In genomic region chrX:72038016-72038415, GRCh38 we compare ENCODE assay signal across 27 cellular contexts.
"Had no signal": no experiment of that assay in that cellular context is flagged by ENCODE, and none has a peak within 500 bp of the region (broad histone marks: within the 10 kb centered on the region; RNA-seq: fewer than 3 reads in every experiment).

No MANE protein-coding gene starts in this region.

- H3K27me3 ChIP-seq: stomach, thyroid gland, upper lobe of left lung had no signal

- H3K36me3 ChIP-seq: breast epithelium, gastrocnemius medialis, stomach, thyroid gland, upper lobe of left lung had no signal

- DNase-seq: activated CD4-positive, alpha-beta T cell treated with anti-CD3 and anti-CD28 coated beads for 36 hours; activated CD4-positive, CD25-positive, alpha-beta regulatory T cell; activated CD8-positive, alpha-beta memory T cell treated with anti-CD3 and anti-CD28 coated beads, Interleukin-2, amount 10 ng/mL, durations not matched to agents 7 days and 5 days; activated CD8-positive, alpha-beta T cell treated with anti-CD3 and anti-CD28 coated beads, Interleukin-2, amount 10 ng/mL, durations not matched to agents 7 days and 5 days; activated naive CD8-positive, alpha-beta T cell treated with anti-CD3 and anti-CD28 coated beads, Interleukin-2, amount 50 U/mL, for 24 hours; activated T-cell treated with anti-CD3 and anti-CD28 coated beads, Interleukin-2, amount 50 U/mL, for 48 hours; central memory CD4-positive, alpha-beta T cell; dermis blood vessel endothelial cell; effector CD8-positive, alpha-beta T cell; gastrocnemius medialis; glutamatergic neuron; left ventricle myocardium superior; mammary epithelial cell; naive thymus-derived CD4-positive, alpha-beta T cell; nucleus accumbens; psoas muscle; stimulated activated CD4-positive, alpha-beta T cell treated with anti-CD3 and anti-CD28 coated beads, Interleukin-1b, Interleukin-23, amount 100 ng/mL, for 48 hours; stimulated activated CD4-positive, alpha-beta T cell treated with anti-CD3 and anti-CD28 coated beads, Interleukin-4, amount 100 ng/mL, for 4 hours; stimulated activated CD8-positive, alpha-beta memory T cell treated with anti-CD3 and anti-CD28 coated beads, Interleukin-4, amount 100 ng/mL, for 48 hours; stimulated activated naive B cell treated with anti-CD40 and anti-IgM and Interleukin-4, amounts not matched to agents 10 μg/mL and 1 μg/mL and 100 μg/mL, for 72 hours; stomach; T-helper 1 cell; thyroid gland; upper lobe of left lung had no signal

- H3K4me1 ChIP-seq: breast epithelium, gastrocnemius medialis, psoas muscle, upper lobe of left lung had no signal

- H3K4me3 ChIP-seq: breast epithelium, gastrocnemius medialis, psoas muscle, smooth muscle cell, stomach, thyroid gland, upper lobe of left lung had no signal

- H3K27ac ChIP-seq: breast epithelium, gastrocnemius medialis, parathyroid adenoma, psoas muscle, stomach, thyroid gland, upper lobe of left lung had no signal

- H3K9me3 ChIP-seq: psoas muscle, thyroid gland, upper lobe of left lung had no signal
